24 cellular contexts compared by ENCODE assay signal in the genomic region with DNA sequence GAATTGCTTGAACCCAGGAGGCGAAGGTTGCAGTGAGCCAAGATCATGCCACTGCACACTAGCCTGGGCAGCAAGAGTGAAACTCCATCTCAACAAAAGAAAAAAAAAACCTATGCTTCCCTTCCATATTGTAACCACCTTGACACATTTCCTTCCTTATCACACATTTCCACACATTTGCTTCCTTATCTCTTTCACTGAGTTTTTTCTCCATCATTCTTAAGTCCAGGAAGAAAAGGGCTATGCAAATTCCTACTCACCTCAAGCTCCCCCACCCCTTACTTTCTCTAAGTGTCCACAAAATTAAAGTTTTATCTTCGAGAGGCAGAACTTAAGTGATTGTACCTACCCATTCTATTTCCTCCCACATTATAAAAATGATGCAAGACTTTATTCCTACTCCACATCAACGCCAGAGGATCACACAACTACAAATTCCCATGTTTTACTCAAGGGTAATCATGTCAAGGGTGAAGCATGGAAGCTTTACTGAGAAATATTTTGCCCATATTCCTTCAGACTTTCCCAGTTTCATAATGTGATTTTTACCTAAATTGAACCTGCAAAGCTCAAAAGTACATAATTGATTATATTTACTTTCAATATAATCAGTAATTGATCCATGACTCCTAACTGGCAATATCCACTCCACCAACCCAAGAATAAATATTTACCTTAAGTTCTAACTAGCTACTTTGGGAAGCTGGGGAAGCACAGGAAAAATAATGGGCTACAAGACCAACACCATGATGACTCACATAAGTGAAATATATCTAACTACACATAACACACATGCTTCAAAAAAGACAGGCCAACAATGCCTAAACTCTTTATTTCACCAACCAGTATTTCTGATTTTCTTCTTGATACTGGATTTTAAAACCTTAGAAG. TPM values are rescaled to one million over a fixed set of nuclear protein-coding genes. Genes with fewer than 3 reads are reported as not detected.
A peak's percentile ranks its signal among the peaks of the same experiment; 100 is the strongest.
DNase-seq lines count a peak whose midpoint lies in the region; ATAC-seq and TF ChIP-seq lines count a peak whose summit lies in the region.
"Had no signal": no experiment of that assay in that cellular context is flagged by ENCODE, and none has a peak within 500 bp of the region (broad histone marks: within the 10 kb centered on the region; RNA-seq: fewer than 3 reads in every experiment).

No MANE protein-coding gene starts in this region.

- H3K27me3 Mint-ChIP-seq in activated CD4-positive, alpha-beta T cell treated with anti-CD3 and anti-CD28 coated beads for 36 hours: no peaks in the 10 kb centered on the region
- no peaks in the 10 kb centered on the region for H3K27me3 Mint-ChIP-seq in activated naive CD8-positive, alpha-beta T cell treated with anti-CD3 and anti-CD28 coated beads, Interleukin-2, amount 50 U/mL, for 24 hours
- H3K27me3 Mint-ChIP-seq in progenitor cell of endocrine pancreas: no peaks in the 10 kb centered on the region

- no peaks in the 10 kb centered on the region for H3K4me1 ChIP-seq in A673 (ENCODE audit: insufficient read depth, low read length, poor library complexity, severe bottlenecking)
- H3K4me1 ChIP-seq: SJCRH30 had no signal

- peak overlapping the region; percentile 13 for H3K27ac Mint-ChIP-seq in activated CD4-positive, alpha-beta T cell treated with anti-CD3 and anti-CD28 coated beads for 36 hours
- peak overlapping the region; percentile 54 for H3K27ac Mint-ChIP-seq in activated naive CD8-positive, alpha-beta T cell treated with anti-CD3 and anti-CD28 coated beads, Interleukin-2, amount 50 U/mL, for 24 hours
- H3K27ac Mint-ChIP-seq in progenitor cell of endocrine pancreas: peak overlapping the region; percentile 54
- H3K27ac Mint-ChIP-seq: H9 had no signal

- no peaks in the 10 kb centered on the region for H3K9me3 Mint-ChIP-seq in activated CD4-positive, alpha-beta T cell treated with anti-CD3 and anti-CD28 coated beads for 36 hours (ENCODE audit: low read depth)
- H3K9me3 Mint-ChIP-seq in activated naive CD8-positive, alpha-beta T cell treated with anti-CD3 and anti-CD28 coated beads, Interleukin-2, amount 50 U/mL, for 24 hours: no peaks in the 10 kb centered on the region
- H3K9me3 Mint-ChIP-seq in progenitor cell of endocrine pancreas (ENCODE audit: low read depth): no peaks in the 10 kb centered on the region
- H3K9me3 Mint-ChIP-seq: H9 had no signal

- no peak overlapping the region for H3K27ac ChIP-seq in A673 (ENCODE audit: low read depth, low read length, poor library complexity, severe bottlenecking)
- H3K27ac ChIP-seq: 22Rv1, HL-60, RWPE1, SJCRH30 had no signal

- no peak overlapping the region for H3K4me3 ChIP-seq in A673 (ENCODE audit: low read depth, low read length, poor library complexity, severe bottlenecking)
- H3K4me3 ChIP-seq: GM12878, SJCRH30 had no signal

- intact Hi-C loops in activated CD4-positive, alpha-beta T cell treated with anti-CD3 and anti-CD28 coated beads for 36 hours (cut with DNase I, micrococcal nuclease): loop anchor here in 1 of 2 experiments (2.0 kb wide), 1 partner anchor 217 kb away; no protein-coding TSS in a partner anchor
- intact Hi-C loops in A673 (cut with micrococcal nuclease; ENCODE audit: unreplicated experiment): no loop called here

- H3K27me3 ChIP-seq in A673 (replicated peaks; ENCODE audit: insufficient read depth, low read depth, low read length, poor library complexity): no peaks in the 10 kb centered on the region
- H3K27me3 ChIP-seq: SJCRH30 had no signal

- H3K36me3 Mint-ChIP-seq in activated CD4-positive, alpha-beta T cell treated with anti-CD3 and anti-CD28 coated beads for 36 hours (ENCODE audit: low read depth): peaks cover 54% of the 10 kb centered on the region
- H3K36me3 Mint-ChIP-seq in activated naive CD8-positive, alpha-beta T cell treated with anti-CD3 and anti-CD28 coated beads, Interleukin-2, amount 50 U/mL, for 24 hours (ENCODE audit: low read depth): peaks cover 61% of the 10 kb centered on the region
- peaks cover 55% of the 10 kb centered on the region for H3K36me3 Mint-ChIP-seq in progenitor cell of endocrine pancreas (ENCODE audit: insufficient read depth)

- H3K4me3 Mint-ChIP-seq in activated CD4-positive, alpha-beta T cell treated with anti-CD3 and anti-CD28 coated beads for 36 hours: no peak overlapping the region
- H3K4me3 Mint-ChIP-seq in activated naive CD8-positive, alpha-beta T cell treated with anti-CD3 and anti-CD28 coated beads, Interleukin-2, amount 50 U/mL, for 24 hours: no peak overlapping the region
- no peak overlapping the region for H3K4me3 Mint-ChIP-seq in progenitor cell of endocrine pancreas (ENCODE audit: low read depth)
- H3K4me3 Mint-ChIP-seq: H9 had no signal

- ATAC-seq in activated CD4-positive, alpha-beta T cell treated with anti-CD3 and anti-CD28 coated beads for 36 hours: no peak
- ATAC-seq in activated naive CD8-positive, alpha-beta T cell treated with anti-CD3 and anti-CD28 coated beads, Interleukin-2, amount 50 U/mL, for 24 hours: no peak
- ATAC-seq in HG03378 (IDR thresholded peaks at IDR 0.05; ENCODE audit: unreplicated experiment) (no peak), GM18870 (IDR thresholded peaks at IDR 0.05; ENCODE audit: unreplicated experiment) (no peak)
- ATAC-seq: GM12878 had no signal

- no peak for DNase-seq in activated CD4-positive, alpha-beta T cell treated with anti-CD3 and anti-CD28 coated beads for 36 hours
- no peak for DNase-seq in activated CD4-positive, alpha-beta T cell treated with anti-CD3 and anti-CD28 coated beads for 1 hour
- peak; percentile 56 for DNase-seq in GF-D8 (lab: John Stamatoyannopoulos, UW)
- DNase-seq in activated naive CD8-positive, alpha-beta T cell treated with anti-CD3 and anti-CD28 coated beads, Interleukin-2, amount 50 U/mL, for 24 hours: no peak
- DNase-seq in progenitor cell of endocrine pancreas (ENCODE audit: low spot score, unreplicated experiment): no peak
- DNase-seq in A673 (ENCODE audit: low spot score): no peak
- DNase-seq: C1 segment of cervical spinal cord; Calu3; H9; KBM-7; NCI-H1048; NCI-H146; NCI-H2081 treated with DMSO at 0.1 percent for 48 hours; NCI-H2227 treated with DMSO at 0.1 percent for 48 hours; NCI-H524 treated with DMSO at 0.1 percent for 48 hours; NK-92 treated with Interleukin-12 subunit alpha and Interleukin-12 subunit beta, amount 100 ng/mL, for 24 hours; OCI-M1; SJCRH30 had no signal

- CTCF ChIA-PET in activated CD4-positive, alpha-beta T cell treated with anti-CD3 and anti-CD28 coated beads for 36 hours (lab: Charles Lee): interaction anchor here (0.6 to 2.4 kb wide), 10 partner anchors 14 to 498 kb away, joined by 3 to 16 read pairs (median 3); no protein-coding TSS in a partner anchor
- CTCF ChIA-PET in A673 (lab: Charles Lee): no interaction called here

- no peaks in the 10 kb centered on the region for H3K9me3 ChIP-seq in A673 (ENCODE audit: low read depth, low read length, poor library complexity, severe bottlenecking)
- H3K9me3 ChIP-seq: SJCRH30 had no signal

- TF ChIP-seq CTCF in progenitor cell of endocrine pancreas (IDR thresholded peaks at IDR 0.05; ENCODE audit: unreplicated experiment): no peak
- no peak for TF ChIP-seq CTCF in A673 (conservative IDR thresholded peaks at IDR 0.05; ENCODE audit: low read depth, low read length)

- POLR2A ChIA-PET in activated CD4-positive, alpha-beta T cell treated with anti-CD3 and anti-CD28 coated beads for 36 hours (lab: Charles Lee): interaction anchor here (0.6 kb wide), 1 partner anchor 580 kb away, joined by 6 read pairs; no protein-coding TSS in a partner anchor
- POLR2A ChIA-PET in A673 (lab: Charles Lee; ENCODE audit: low non-redundant PET): no interaction called here

- BruUV-seq in A673 (replicated peaks; lab: Mats Ljungman, UMichigan): no TSS peak

- H3K4me1 Mint-ChIP-seq in activated CD4-positive, alpha-beta T cell treated with anti-CD3 and anti-CD28 coated beads for 36 hours: peaks cover 30% of the 10 kb centered on the region
- H3K4me1 Mint-ChIP-seq in activated naive CD8-positive, alpha-beta T cell treated with anti-CD3 and anti-CD28 coated beads, Interleukin-2, amount 50 U/mL, for 24 hours: peaks cover 26% of the 10 kb centered on the region
- H3K4me1 Mint-ChIP-seq in progenitor cell of endocrine pancreas (ENCODE audit: low read depth): peaks cover 25% of the 10 kb centered on the region
- H3K4me1 Mint-ChIP-seq: H9 had no signal

- H3K36me3 ChIP-seq in A673 (ENCODE audit: insufficient read depth, low read length, poor library complexity, severe bottlenecking): peaks cover 50% of the 10 kb centered on the region

RNA-seq across cellular contexts. Expression of a gene that starts 9.3 kb away (rescaled TPM):
- total RNA-seq in activated CD4-positive, alpha-beta T cell treated with anti-CD3 and anti-CD28 coated beads for 36 hours: 10 to 100 TPM; 42.5 to 53.6 TPM
- total RNA-seq in progenitor cell of endocrine pancreas: 91.2 and 93.6 TPM in 2 replicates
- 56.1 and 67.9 TPM in 2 replicates for total RNA-seq in A673 (2021)

RNA-seq across cellular contexts. Expression of a gene that starts 9.6 kb away (rescaled TPM):
- 100 to 1,000 TPM; 292 to 301 TPM for total RNA-seq in activated CD4-positive, alpha-beta T cell treated with anti-CD3 and anti-CD28 coated beads for 36 hours
- total RNA-seq in progenitor cell of endocrine pancreas (212 and 214 TPM in 2 replicates), A673 (2021) (316 and 344 TPM in 2 replicates)

RNA-seq across cellular contexts. Expression of a gene that starts 12.2 kb away (rescaled TPM):
- total RNA-seq in activated CD4-positive, alpha-beta T cell treated with anti-CD3 and anti-CD28 coated beads for 36 hours: 1 to 10 TPM; 1.2 to 1.5 TPM
- total RNA-seq in progenitor cell of endocrine pancreas (3.1 and 3.9 TPM in 2 replicates), A673 (2021) (1.3 TPM in 2 replicates)

RNA-seq across cellular contexts. Expression of a gene that starts 34.1 kb away (rescaled TPM):
- total RNA-seq in activated CD4-positive, alpha-beta T cell treated with anti-CD3 and anti-CD28 coated beads for 36 hours: 1 to 10 TPM; 4.7 to 7.6 TPM
- 0.55 and 0.69 TPM in 2 replicates for total RNA-seq in progenitor cell of endocrine pancreas
- total RNA-seq in A673 (2021): 0.21 and 0.50 TPM in 2 replicates
- total RNA-seq: H9 had no signal
